In the genomic region with DNA sequence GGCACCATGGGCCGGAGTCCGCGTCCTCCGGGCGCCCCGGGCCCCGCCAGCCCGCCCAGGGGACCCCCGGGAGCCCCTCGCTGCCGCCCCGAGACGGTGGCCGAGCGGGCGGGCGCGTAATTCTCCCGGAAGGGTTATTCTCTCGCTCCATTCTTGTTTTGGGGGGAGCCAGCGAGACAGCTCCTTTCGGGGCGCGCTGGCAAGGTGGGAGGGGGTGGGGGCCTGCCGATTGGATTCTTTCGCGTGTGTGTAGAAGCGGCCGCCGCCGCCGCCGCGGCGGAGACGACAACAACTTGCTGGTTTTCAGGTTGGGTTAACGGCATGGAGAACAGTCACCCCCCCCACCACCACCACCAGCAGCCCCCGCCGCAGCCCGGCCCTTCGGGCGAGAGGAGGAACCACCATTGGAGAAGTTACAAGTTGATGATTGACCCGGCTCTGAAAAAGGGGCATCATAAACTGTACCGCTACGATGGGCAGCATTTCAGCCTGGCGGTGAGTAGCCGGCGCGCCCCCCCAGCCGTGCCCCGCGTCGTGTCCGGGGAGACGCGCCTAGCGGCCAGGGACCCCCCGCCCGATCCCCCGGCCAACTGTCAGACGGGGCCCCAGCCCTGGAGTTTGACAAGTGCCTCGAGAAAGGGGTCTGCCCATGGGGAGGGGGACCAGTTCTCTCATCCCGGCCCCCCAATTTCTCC, we compare ENCODE assay signal across 8 cellular contexts. TPM values are rescaled to one million over a fixed set of nuclear protein-coding genes. Genes with fewer than 3 reads are reported as not detected.
DNase-seq lines count a peak whose midpoint lies in the region; ATAC-seq and TF ChIP-seq lines count a peak whose summit lies in the region.

No MANE protein-coding gene starts in this region.

- no peak for ATAC-seq in activated CD8-positive, alpha-beta T cell treated with anti-CD3 and anti-CD28 coated beads, Interleukin-2, amount 10 ng/mL, durations not matched to agents 7 days and 5 days
- ATAC-seq in natural killer cell treated with Interleukin-12 subunit alpha and Interleukin-12 subunit beta and Interleukin-15 and Interleukin-18, amount 100 ng/mL, for 72 hours: no peak
- ATAC-seq in HG03520 (IDR thresholded peaks at IDR 0.05; ENCODE audit: unreplicated experiment) (no peak), GM21367 (IDR thresholded peaks at IDR 0.05; ENCODE audit: unreplicated experiment) (no peak)

- POLR2A ChIA-PET in activated CD8-positive, alpha-beta T cell treated with anti-CD3 and anti-CD28 coated beads, Interleukin-2, amount 10 ng/mL, durations not matched to agents 7 days and 5 days (lab: Charles Lee): interaction anchor here (0.6 to 17.0 kb wide), 2 partner anchors 14 to 766 kb away, joined by 3 to 543 read pairs; partner anchors contain the start of genes OASL, RHOF and SETD1B

- TF ChIP-seq POLR2A in erythroblast (IDR thresholded peaks at IDR 0.05; ENCODE audit: low read length): no peak

- no peaks in the 10 kb centered on the region for H3K9me3 Mint-ChIP-seq in activated CD8-positive, alpha-beta T cell treated with anti-CD3 and anti-CD28 coated beads, Interleukin-2, amount 10 ng/mL, durations not matched to agents 7 days and 5 days (ENCODE audit: insufficient read depth)
- H3K9me3 Mint-ChIP-seq in natural killer cell treated with Interleukin-12 subunit alpha and Interleukin-12 subunit beta and Interleukin-15 and Interleukin-18, amount 100 ng/mL, for 72 hours: no peaks in the 10 kb centered on the region

- CTCF ChIA-PET in activated CD8-positive, alpha-beta T cell treated with anti-CD3 and anti-CD28 coated beads, Interleukin-2, amount 10 ng/mL, durations not matched to agents 7 days and 5 days (lab: Charles Lee): interaction anchor here (0.6 to 26.5 kb wide), 3 partner anchors 1 to 89 kb away, joined by 3 to 956 read pairs (median 956); partner anchors contain the start of genes RHOF and SETD1B

- TF ChIP-seq CTCF in LNCaP clone FGC (IDR thresholded peaks at IDR 0.05; ENCODE audit: control insufficient read depth, extremely low read depth, insufficient read depth): no peak

- H3K27me3 Mint-ChIP-seq in activated CD8-positive, alpha-beta T cell treated with anti-CD3 and anti-CD28 coated beads, Interleukin-2, amount 10 ng/mL, durations not matched to agents 7 days and 5 days (ENCODE audit: low read depth): no peaks in the 10 kb centered on the region
- no peaks in the 10 kb centered on the region for H3K27me3 Mint-ChIP-seq in natural killer cell treated with Interleukin-12 subunit alpha and Interleukin-12 subunit beta and Interleukin-15 and Interleukin-18, amount 100 ng/mL, for 72 hours

- peaks cover 48% of the 10 kb centered on the region for H3K36me3 Mint-ChIP-seq in activated CD8-positive, alpha-beta T cell treated with anti-CD3 and anti-CD28 coated beads, Interleukin-2, amount 10 ng/mL, durations not matched to agents 7 days and 5 days (ENCODE audit: low read depth)
- peaks cover 4% of the 10 kb centered on the region for H3K36me3 Mint-ChIP-seq in natural killer cell treated with Interleukin-12 subunit alpha and Interleukin-12 subunit beta and Interleukin-15 and Interleukin-18, amount 100 ng/mL, for 72 hours

- peak overlapping the region; percentile 62 for H3K4me3 ChIP-seq in LNCaP clone FGC (ENCODE audit: low read depth, low read length)

- H3K27ac Mint-ChIP-seq in activated CD8-positive, alpha-beta T cell treated with anti-CD3 and anti-CD28 coated beads, Interleukin-2, amount 10 ng/mL, durations not matched to agents 7 days and 5 days: peak overlapping the region; percentile 94
- peak overlapping the region; percentile 80 to 92 for H3K27ac Mint-ChIP-seq in natural killer cell treated with Interleukin-12 subunit alpha and Interleukin-12 subunit beta and Interleukin-15 and Interleukin-18, amount 100 ng/mL, for 72 hours

- H3K4me1 Mint-ChIP-seq in activated CD8-positive, alpha-beta T cell treated with anti-CD3 and anti-CD28 coated beads, Interleukin-2, amount 10 ng/mL, durations not matched to agents 7 days and 5 days (ENCODE audit: low read depth): peaks cover 26% of the 10 kb centered on the region
- H3K4me1 Mint-ChIP-seq in natural killer cell treated with Interleukin-12 subunit alpha and Interleukin-12 subunit beta and Interleukin-15 and Interleukin-18, amount 100 ng/mL, for 72 hours (ENCODE audit: low read depth in 2 of 2): peaks cover 30 to 33% of the 10 kb centered on the region in 2 donors

- DNase-seq in EH (ENCODE audit: low read depth): peak; percentile 41
- DNase-seq in LNCaP clone FGC (ENCODE audit: low read depth): no peak
- peak; percentile 64 for DNase-seq in activated CD8-positive, alpha-beta T cell treated with anti-CD3 and anti-CD28 coated beads, Interleukin-2, amount 10 ng/mL, durations not matched to agents 7 days and 5 days
- peak; percentile 70 to 78 for DNase-seq in erythroblast (lab: John Stamatoyannopoulos, UW)
- DNase-seq in natural killer cell treated with Interleukin-12 subunit alpha and Interleukin-12 subunit beta and Interleukin-15 and Interleukin-18, amount 100 ng/mL, for 72 hours (ENCODE audit: low spot score): no peak
- DNase-seq in pons (ENCODE audit: low spot score): no peak

- H3K4me3 Mint-ChIP-seq in activated CD8-positive, alpha-beta T cell treated with anti-CD3 and anti-CD28 coated beads, Interleukin-2, amount 10 ng/mL, durations not matched to agents 7 days and 5 days: peak overlapping the region; percentile 96
- H3K4me3 Mint-ChIP-seq in natural killer cell treated with Interleukin-12 subunit alpha and Interleukin-12 subunit beta and Interleukin-15 and Interleukin-18, amount 100 ng/mL, for 72 hours: peak overlapping the region; percentile 94

RNA-seq across cellular contexts. Expression of gene SETD1B, which starts 0.8 kb away (rescaled TPM):
- total RNA-seq in activated CD8-positive, alpha-beta T cell treated with anti-CD3 and anti-CD28 coated beads, Interleukin-2, amount 10 ng/mL, durations not matched to agents 7 days and 5 days: 10 to 100 TPM; 30.0 to 30.9 TPM
- total RNA-seq in natural killer cell treated with Interleukin-12 subunit alpha and Interleukin-12 subunit beta and Interleukin-15 and Interleukin-18, amount 100 ng/mL, for 72 hours: 10 to 100 TPM; 27.1 to 40.8 TPM

RNA-seq across cellular contexts. Expression of gene RHOF, which starts 11.1 kb away (rescaled TPM):
- 100 to 1,000 TPM; 145 to 154 TPM for total RNA-seq in activated CD8-positive, alpha-beta T cell treated with anti-CD3 and anti-CD28 coated beads, Interleukin-2, amount 10 ng/mL, durations not matched to agents 7 days and 5 days
- 10 to 100 TPM; 76.1 to 78.0 TPM for total RNA-seq in natural killer cell treated with Interleukin-12 subunit alpha and Interleukin-12 subunit beta and Interleukin-15 and Interleukin-18, amount 100 ng/mL, for 72 hours

RNA-seq across cellular contexts. Expression of gene HPD, which starts 54.1 kb away (rescaled TPM):
- not detected for total RNA-seq in activated CD8-positive, alpha-beta T cell treated with anti-CD3 and anti-CD28 coated beads, Interleukin-2, amount 10 ng/mL, durations not matched to agents 7 days and 5 days
- not detected for total RNA-seq in natural killer cell treated with Interleukin-12 subunit alpha and Interleukin-12 subunit beta and Interleukin-15 and Interleukin-18, amount 100 ng/mL, for 72 hours

Comparison
In these comparisons a context has a peak if more than half of its experiments do, and no peak if none do; other contexts are left out.
1. DNase-seq: peak in EH (single experiment), activated CD8-positive, alpha-beta T cell treated with anti-CD3 and anti-CD28 coated beads, Interleukin-2, amount 10 ng/mL, durations not matched to agents 7 days and 5 days (single experiment) and erythroblast (2 of 2); none in LNCaP clone FGC (single experiment), natural killer cell treated with Interleukin-12 subunit alpha and Interleukin-12 subunit beta and Interleukin-15 and Interleukin-18, amount 100 ng/mL, for 72 hours (single experiment) and pons (single experiment).